8 cellular contexts compared by ENCODE assay signal in the genomic region with DNA sequence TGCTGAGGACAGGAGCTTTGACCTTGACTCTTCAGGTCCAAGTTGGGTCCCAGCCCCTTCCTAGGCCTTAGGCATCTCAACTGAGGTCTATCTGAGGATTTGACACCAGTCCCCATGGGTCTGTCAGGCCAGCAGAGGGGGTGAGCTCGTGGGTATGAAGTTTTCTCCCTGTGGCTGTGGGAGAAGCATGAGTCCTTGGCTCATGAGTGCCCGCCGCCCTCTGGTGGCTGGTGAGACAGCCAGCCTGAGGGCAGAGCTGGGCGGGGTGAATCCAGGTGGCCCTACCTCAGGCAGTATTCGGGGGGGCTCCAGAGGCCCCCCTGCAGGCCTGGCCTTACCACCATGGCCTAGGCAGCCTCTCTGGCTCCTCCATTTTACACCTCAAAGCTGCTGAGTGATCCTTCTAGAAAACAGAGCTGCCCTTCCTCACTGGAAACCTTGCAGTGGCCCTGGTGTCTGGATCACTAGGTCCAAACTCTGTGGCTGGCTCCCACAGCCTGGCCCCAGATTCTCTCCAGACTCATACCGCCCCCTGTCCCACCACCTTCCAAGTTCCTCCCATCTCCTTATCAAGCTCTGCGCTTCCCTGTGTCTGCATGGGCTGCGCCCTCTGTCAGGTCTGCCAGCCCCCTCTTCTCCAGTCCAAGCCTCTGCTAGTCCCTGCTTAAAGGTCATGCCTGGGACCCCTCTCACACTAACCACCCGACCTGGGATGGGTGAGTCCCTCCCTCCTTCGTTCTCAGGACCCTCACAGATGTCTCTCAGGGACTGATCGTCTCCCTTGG. TPM values are rescaled to one million over a fixed set of nuclear protein-coding genes. Genes with fewer than 3 reads are reported as not detected.
DNase-seq lines count a peak whose midpoint lies in the region; ATAC-seq and TF ChIP-seq lines count a peak whose summit lies in the region.

No MANE protein-coding gene starts in this region.

- H3K27ac ChIP-seq in OCI-LY7 (ENCODE audit: low read depth, low read length, poor library complexity, severe bottlenecking) = no peak overlapping the region

- peak; percentile 93 for DNase-seq in GM03348 (ENCODE audit: low spot score)
- peak; percentile 75 for DNase-seq in HPDE6-E6E7 (ENCODE audit: extremely low spot score)
- peak; percentile 90 for DNase-seq in OCI-LY7 (ENCODE audit: low spot score)
- peak; percentile 88 for DNase-seq in activated CD8-positive, alpha-beta memory T cell treated with anti-CD3 and anti-CD28 coated beads, Interleukin-2, amount 50 U/mL, for 48 hours
- DNase-seq in epithelial cell of esophagus (ENCODE audit: low read depth) = peak; percentile 81
- DNase-seq in myocyte (ENCODE audit: low read depth) = peak; percentile 90
- DNase-seq in stimulated activated CD8-positive, alpha-beta memory T cell treated with anti-CD3 and anti-CD28 coated beads, Interleukin-7, amount 100 ng/mL, for 1 hour (ENCODE audit: low read depth in 2 of 2) = peak; percentile 66 to 73

- intact Hi-C loops in OCI-LY7 (cut with micrococcal nuclease; ENCODE audit: unreplicated experiment) = loop anchor here (1.0 kb wide), 4 partner anchors 108 to 198 kb away; no protein-coding TSS in a partner anchor

- POLR2A ChIA-PET in OCI-LY7 (lab: Charles Lee) = interaction anchor here (0.6 to 1.2 kb wide), 4 partner anchors 37 to 764 kb away, joined by 3 to 4 read pairs (median 4); no protein-coding TSS in a partner anchor

- H3K4me3 ChIP-seq in OCI-LY7 (ENCODE audit: low read depth, low read length, poor library complexity, severe bottlenecking) (no peak overlapping the region), epithelial cell of esophagus (ENCODE audit: low read length) (no peak overlapping the region)

- no peak overlapping the region for H2AFZ ChIP-seq in OCI-LY7 (ENCODE audit: low read length)

- no peaks in the 10 kb centered on the region for H3K36me3 ChIP-seq in OCI-LY7 (ENCODE audit: insufficient read depth, low read length)

- H4K20me1 ChIP-seq in OCI-LY7 (ENCODE audit: insufficient read depth, low read length) = no peaks in the 10 kb centered on the region

- no peak overlapping the region for H3K4me2 ChIP-seq in OCI-LY7 (ENCODE audit: low read length)

- BruUV-seq in OCI-LY7 (replicated peaks; lab: Mats Ljungman, UMichigan) = no TSS peak

- H3K9me3 ChIP-seq in OCI-LY7 (ENCODE audit: low read length) = no peaks in the 10 kb centered on the region

- H3K4me1 ChIP-seq in OCI-LY7 (ENCODE audit: insufficient read depth, low read length, poor library complexity, severe bottlenecking) = no peaks in the 10 kb centered on the region

- no peaks in the 10 kb centered on the region for H3K79me2 ChIP-seq in OCI-LY7 (ENCODE audit: insufficient read depth, low read depth, low read length)

- CTCF ChIA-PET in OCI-LY7 (lab: Charles Lee; ENCODE audit: unreplicated experiment) = interaction anchor here (0.6 to 1.6 kb wide), 7 partner anchors 39 to 226 kb away, joined by 3 to 10 read pairs (median 4); no protein-coding TSS in a partner anchor

- peak; percentile 96 for TF ChIP-seq CTCF in OCI-LY7 (conservative IDR thresholded peaks at IDR 0.05; ENCODE audit: low read length)
- TF ChIP-seq CTCF in epithelial cell of esophagus (IDR thresholded peaks at IDR 0.05; ENCODE audit: insufficient read depth, low read depth, low read length, missing control alignments) = peak; percentile 90

- no peaks in the 10 kb centered on the region for H3K9me2 ChIP-seq in OCI-LY7 (ENCODE audit: insufficient read depth, low read length)

- ATAC-seq in GM18517 (IDR thresholded peaks at IDR 0.05; ENCODE audit: unreplicated experiment) = no peak

RNA-seq across cellular contexts. Expression of a gene that starts 16.1 kb away (rescaled TPM):
- total RNA-seq in OCI-LY7 (2014; rRNA removed; shearing (Covaris generic)) = not detected in 2 replicates
- not detected in 2 replicates for total RNA-seq in OCI-LY7 (2022)
- 0.16 and 0.31 TPM in 2 replicates for total RNA-seq in myocyte
- polyA plus RNA-seq in myocyte (2012) = 0.24 TPM

RNA-seq across cellular contexts. Expression of a gene that starts 22.8 kb away (rescaled TPM):
- total RNA-seq in OCI-LY7 (2014; rRNA removed; shearing (Covaris generic)) = 2.2 and 5.0 TPM in 2 replicates
- 0.35 and 0.36 TPM in 2 replicates for total RNA-seq in OCI-LY7 (2022)
- 1.6 and 2.9 TPM in 2 replicates for total RNA-seq in myocyte
- polyA plus RNA-seq in myocyte (2012) = 2.0 TPM

RNA-seq across cellular contexts. Expression of a gene that starts 31.0 kb away (rescaled TPM):
- 22.8 and 30.9 TPM in 2 replicates for total RNA-seq in OCI-LY7 (2014; rRNA removed; shearing (Covaris generic))
- 38.2 and 41.5 TPM in 2 replicates for total RNA-seq in OCI-LY7 (2022)
- 24.4 and 41.3 TPM in 2 replicates for total RNA-seq in myocyte
- polyA plus RNA-seq in myocyte (2012) = 61.3 TPM

RNA-seq across cellular contexts. Expression of a gene that starts 40.7 kb away (rescaled TPM):
- 47.0 and 84.6 TPM in 2 replicates for total RNA-seq in OCI-LY7 (2014; rRNA removed; shearing (Covaris generic))
- total RNA-seq in OCI-LY7 (2022) = 128 and 140 TPM in 2 replicates
- 116 and 122 TPM in 2 replicates for total RNA-seq in myocyte
- 45.2 TPM for polyA plus RNA-seq in myocyte (2012)
